21 cellular contexts compared by ENCODE assay signal in the genomic region with DNA sequence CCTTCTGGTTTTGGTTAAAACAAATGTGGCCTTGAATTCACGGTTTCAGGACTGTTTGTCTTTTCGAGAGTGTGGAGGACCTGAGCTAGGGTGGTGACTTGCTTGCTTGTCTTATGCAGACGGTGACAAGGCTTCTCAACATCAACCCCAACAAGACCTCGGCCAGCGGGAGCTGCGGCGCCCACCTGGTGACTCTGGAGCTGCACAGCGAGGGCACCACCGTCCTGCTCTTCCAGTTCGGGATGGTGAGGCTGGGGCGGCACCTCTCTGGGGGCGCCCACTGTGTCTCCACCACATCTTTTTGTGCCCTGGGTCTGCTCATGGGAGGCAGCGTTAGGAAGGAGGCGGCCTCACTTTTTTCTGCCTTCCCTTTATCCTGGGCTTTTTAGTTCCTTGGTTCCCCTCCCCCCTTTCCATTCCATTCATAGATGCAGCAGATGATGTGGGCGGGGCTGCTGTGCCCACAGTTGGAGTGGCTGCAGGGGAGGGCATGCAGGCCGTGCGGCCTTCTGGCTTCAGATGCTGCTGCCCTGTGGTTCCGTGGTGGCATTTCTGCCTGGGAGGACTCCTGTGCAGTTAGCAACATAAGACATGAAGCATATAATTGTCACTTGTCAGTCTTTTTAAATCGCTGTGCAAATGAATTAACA. TPM values are rescaled to one million over a fixed set of nuclear protein-coding genes. Genes with fewer than 3 reads are reported as not detected.
DNase-seq lines count a peak whose midpoint lies in the region; ATAC-seq and TF ChIP-seq lines count a peak whose summit lies in the region.
"Had no signal": no experiment of that assay in that cellular context is flagged by ENCODE, and none has a peak within 500 bp of the region (broad histone marks: within the 10 kb centered on the region; RNA-seq: fewer than 3 reads in every experiment).

No MANE protein-coding gene starts in this region.

- peak; percentile 32 for DNase-seq in Right ventricle myocardium superior
- no peak for DNase-seq in Right ventricle myocardium inferior (ENCODE audit: missing footprints)
- DNase-seq in WERI-Rb-1, result peak; percentile 58
- DNase-seq in lower lobe of right lung, result peak; percentile 34
- DNase-seq in stimulated activated CD4-positive, alpha-beta T cell treated with anti-CD3 and anti-CD28 coated beads, Interleukin-4, amount 100 ng/mL, for 4 hours, result no peak
- no peak for DNase-seq in DMS153 treated with DMSO at 0.1 percent for 48 hours (lab: John Stamatoyannopoulos, UW; ENCODE audit: unreplicated experiment)
- DNase-seq: BE2C, DND-41, GOT3, MM.1S, NCI-H1048, NCI-H1417 treated with DMSO at 0.1 percent for 48 hours, NCI-H1930, NCI-H226, NCI-H510A treated with DMSO at 0.1 percent for 48 hours, NCI-H748 treated with DMSO at 0.1 percent for 48 hours, Peyer's patch had no signal

- intact Hi-C loops in Right ventricle myocardium superior (cut with DNase I) (no loop called here), Right ventricle myocardium inferior (cut with DNase I) (no loop called here), lower lobe of right lung (cut with DNase I) (no loop called here)

- ATAC-seq in Right ventricle myocardium superior (ENCODE audit: poor library complexity) (no peak), Right ventricle myocardium inferior (no peak), lower lobe of right lung (no peak), GM19467 (IDR thresholded peaks at IDR 0.05; ENCODE audit: unreplicated experiment) (no peak)
- ATAC-seq: HCT116 had no signal

- H3K36me3 ChIP-seq in WERI-Rb-1 (peaks cover 81% of the 10 kb centered on the region), lower lobe of right lung (peaks cover 80% of the 10 kb centered on the region)

- H3K9me3 ChIP-seq in WERI-Rb-1 (ENCODE audit: severe bottlenecking) (no peaks in the 10 kb centered on the region), lower lobe of right lung (no peaks in the 10 kb centered on the region)
- H3K9me3 ChIP-seq: BE2C, Peyer's patch, SJSA1 had no signal

- H3K4me3 ChIP-seq in WERI-Rb-1 (ENCODE audit: low read depth, low read length) (no peak overlapping the region), lower lobe of right lung (no peak overlapping the region)
- H3K4me3 ChIP-seq: Peyer's patch, SJSA1 had no signal

- H3K27ac ChIP-seq in WERI-Rb-1 (peak overlapping the region; percentile 7), lower lobe of right lung (no peak overlapping the region)
- H3K27ac ChIP-seq: Peyer's patch, SJSA1 had no signal

- no peaks in the 10 kb centered on the region for H3K4me1 ChIP-seq in lower lobe of right lung
- H3K4me1 ChIP-seq: BE2C, Peyer's patch, SJSA1 had no signal

- TF ChIP-seq CTCF in WERI-Rb-1 (IDR thresholded peaks at IDR 0.05; ENCODE audit: low read depth, low read length) (no peak), lower lobe of right lung (IDR thresholded peaks at IDR 0.05) (no peak)

- H3K27me3 ChIP-seq in WERI-Rb-1 (ENCODE audit: insufficient read depth, low read depth, severe bottlenecking), result no peaks in the 10 kb centered on the region
- no peaks in the 10 kb centered on the region for H3K27me3 ChIP-seq in lower lobe of right lung (ENCODE audit: low read depth)
- H3K27me3 ChIP-seq: BE2C, Peyer's patch, SJSA1 had no signal

RNA-seq across cellular contexts. Expression of a gene that starts 23.3 kb away (rescaled TPM):
- total RNA-seq in Right ventricle myocardium superior (89.6 TPM), Right ventricle myocardium inferior (104 TPM), lower lobe of right lung (353 TPM)

RNA-seq across cellular contexts. Expression of a gene that starts 43.6 kb away (rescaled TPM):
- 1.1 TPM for total RNA-seq in Right ventricle myocardium superior
- total RNA-seq in Right ventricle myocardium inferior, result 1.5 TPM
- total RNA-seq in lower lobe of right lung, result 4.2 TPM
- total RNA-seq: LHCN-M2 had no signal

Comparison
In these comparisons a context has a peak if more than half of its experiments do, and no peak if none do; other contexts are left out.
1. DNase-seq: peak in Right ventricle myocardium superior (single experiment), WERI-Rb-1 (single experiment) and lower lobe of right lung (single experiment); none in Right ventricle myocardium inferior (single experiment), stimulated activated CD4-positive, alpha-beta T cell treated with anti-CD3 and anti-CD28 coated beads, Interleukin-4, amount 100 ng/mL, for 4 hours (0 of 2) and DMS153 treated with DMSO at 0.1 percent for 48 hours (single experiment).